ENCODE assay signal across 9 cellular contexts in genomic region chr4:118224239-118224829, GRCh38.
DNase-seq lines count a peak whose midpoint lies in the region; ATAC-seq and TF ChIP-seq lines count a peak whose summit lies in the region.
"Had no signal": no experiment of that assay in that cellular context is flagged by ENCODE, and none has a peak within 500 bp of the region (broad histone marks: within the 10 kb centered on the region; RNA-seq: fewer than 3 reads in every experiment).

No MANE protein-coding gene starts in this region.

- peak; percentile 22; the same call in 1 of the 2 replicates for TF ChIP-seq CTCF in HEK293 (tag by site-specific recombination; IDR thresholded peaks at IDR 0.05)
- TF ChIP-seq CTCF in VCaP (conservative IDR thresholded peaks at IDR 0.05): peak; percentile 81
- peak; percentile 42 for TF ChIP-seq CTCF in thoracic aorta (IDR thresholded peaks at IDR 0.05)

- POLR2A ChIA-PET in HEK293 (lab: Yijun Ruan, JAX): no interaction called here

- no peak overlapping the region for H3K27ac ChIP-seq in HEK293 (ENCODE audit: extremely low read depth, low read depth, low read length)
- no peak overlapping the region for H3K27ac ChIP-seq in VCaP
- H3K27ac ChIP-seq in thoracic aorta: no peak overlapping the region
- H3K27ac ChIP-seq: BLaER1 had no signal

- ATAC-seq in thoracic aorta (ENCODE audit: insufficient number of reproducible peaks, low FRiP score, low read depth) (no peak), GM18907 (IDR thresholded peaks at IDR 0.05; ENCODE audit: unreplicated experiment) (no peak)

- no peaks in the 10 kb centered on the region for H3K36me3 ChIP-seq in HEK293 (ENCODE audit: control insufficient read depth in 2 of 2, insufficient read depth in 1 of 2, low read length in 2 of 2)
- no peaks in the 10 kb centered on the region for H3K36me3 ChIP-seq in thoracic aorta
- H3K36me3 ChIP-seq: BLaER1 had no signal

- H3K4me1 ChIP-seq in HEK293 (ENCODE audit: control insufficient read depth, insufficient read depth, low read length) (no peaks in the 10 kb centered on the region), thoracic aorta (ENCODE audit: control insufficient read depth in 1 of 2, low read depth in 2 of 2) (no peaks in the 10 kb centered on the region)
- H3K4me1 ChIP-seq: BLaER1 had no signal

- H3K4me3 ChIP-seq in HEK293 (ENCODE audit: low read depth, low read length) (no peak overlapping the region), thoracic aorta (no peak overlapping the region)
- H3K4me3 ChIP-seq: BLaER1 had no signal

- no peaks in the 10 kb centered on the region for H3K27me3 ChIP-seq in thoracic aorta (replicated peaks; ENCODE audit: insufficient read depth)
- H3K27me3 ChIP-seq: BLaER1 had no signal

- CTCF ChIA-PET in HEK293 (lab: Yijun Ruan, JAX): interaction anchor here (0.6 to 2.0 kb wide), 16 partner anchors 8 to 758 kb away, joined by 3 to 10 read pairs (median 4); no protein-coding TSS in a partner anchor

- DNase-seq in NCI-H1436 (lab: John Stamatoyannopoulos, UW) (peak; percentile 32), NCI-H1436 treated with DMSO at 0.1 percent for 48 hours (lab: John Stamatoyannopoulos, UW) (no peak), NCI-H146 (lab: John Stamatoyannopoulos, UW) (peak; percentile 29), iPS DF 19.7 (ENCODE audit: low read depth, low spot score) (peak; percentile 12), thoracic aorta (ENCODE audit: low spot score) (no peak)

- no peaks in the 10 kb centered on the region for H3K9me3 ChIP-seq in HEK293 (ENCODE audit: control insufficient read depth, insufficient read depth, low read depth, low read length)
- H3K9me3 ChIP-seq in thoracic aorta: no peaks in the 10 kb centered on the region
- H3K9me3 ChIP-seq: BLaER1 had no signal

TF ChIP-seq in HEK293, 187 proteins besides CTCF, POLR2A, EP300 and RAD21:
- TF ChIP-seq ZNF660 (tag by site-specific recombination; IDR thresholded peaks at IDR 0.05) (0 out of 2 replicates have a peak, but pooled peaks have one; percentile 30), ZBTB17 (tag by site-specific recombination; IDR thresholded peaks at IDR 0.05) (no peak), ZNF10 (tag by site-specific recombination; IDR thresholded peaks at IDR 0.05) (no peak), ZNF654 (tag by site-specific recombination; IDR thresholded peaks at IDR 0.05; ENCODE audit: low read depth) (peak; percentile 83)

Comparison
In these comparisons a context has a peak if more than half of its experiments do, and no peak if none do; other contexts are left out.
1. DNase-seq: peak in NCI-H1436 (single experiment), NCI-H146 (single experiment) and iPS DF 19.7 (single experiment); none in NCI-H1436 treated with DMSO at 0.1 percent for 48 hours (single experiment) and thoracic aorta (single experiment).
2. CTCF ChIP-seq: peak in every context shown above with its lines; median percentile 81 in VCaP; 42 in thoracic aorta; 22 in HEK293.